28 cellular contexts compared by ENCODE assay signal in the genomic region with DNA sequence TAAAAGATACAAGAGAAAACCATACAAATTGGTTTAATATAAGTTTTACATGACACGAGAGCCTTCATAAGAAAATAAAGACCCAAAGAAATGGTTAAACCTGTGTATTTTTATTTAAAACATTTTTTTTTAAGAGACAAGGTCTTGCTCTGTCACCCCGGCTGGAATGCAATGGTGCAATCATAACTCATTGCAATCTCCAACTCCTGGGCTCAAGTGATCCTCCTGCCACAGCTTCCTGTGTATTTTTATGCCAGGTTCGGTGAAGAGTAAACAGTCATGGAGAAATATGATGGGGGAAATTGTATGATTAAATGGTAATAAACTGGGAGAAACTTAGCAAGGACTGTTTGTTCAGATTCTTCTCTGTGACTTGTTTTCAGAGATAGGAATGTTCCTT.
"Had no signal": no experiment of that assay in that cellular context is flagged by ENCODE, and none has a peak within 500 bp of the region (broad histone marks: within the 10 kb centered on the region; RNA-seq: fewer than 3 reads in every experiment).

No MANE protein-coding gene starts in this region.

- H2AFZ ChIP-seq: hepatocyte had no signal

- H3K36me3 Mint-ChIP-seq: activated CD8-positive, alpha-beta memory T cell treated with anti-CD3 and anti-CD28 coated beads, Interleukin-2, amount 10 ng/mL, durations not matched to agents 7 days and 5 days; activated naive CD4-positive, alpha-beta T cell treated with anti-CD3 and anti-CD28 coated beads, Interleukin-2, amount 50 U/mL, for 24 hours; immature natural killer cell; natural killer cell treated with Interleukin-12 subunit alpha and Interleukin-12 subunit beta and Interleukin-15 and Interleukin-18, amount 100 ng/mL, for 72 hours; stimulated activated effector memory CD8-positive, alpha-beta T cell treated with anti-CD3 and anti-CD28 coated beads, Interleukin-12 subunit alpha, Interleukin-12 subunit beta, amount 100 ng/mL, for 72 hours had no signal

- H3K4me3 Mint-ChIP-seq: activated CD4-positive, alpha-beta T cell treated with anti-CD3 and anti-CD28 coated beads, Interleukin-2, amount 10 ng/mL, durations not matched to agents 24 days and 14 days; activated CD8-positive, alpha-beta memory T cell treated with anti-CD3 and anti-CD28 coated beads, Interleukin-2, amount 10 ng/mL, durations not matched to agents 7 days and 5 days; activated CD8-positive, alpha-beta T cell treated with anti-CD3 and anti-CD28 coated beads for 36 hours; activated naive CD4-positive, alpha-beta T cell treated with anti-CD3 and anti-CD28 coated beads, Interleukin-2, amount 50 U/mL, for 24 hours; activated T-helper 1 cell treated with anti-CD3 and anti-CD28 coated beads, Interleukin-12 subunit alpha, Interleukin-12 subunit beta, Interleukin-2, Interleukin-4 antibody, amounts not matched to agents 30 ng/mL and 10 ng/mL and 1 ng/mL, durations not matched to agents 14 hours and 24 hours and 36 hours; immature natural killer cell; natural killer cell treated with Interleukin-12 subunit alpha and Interleukin-12 subunit beta and Interleukin-15 and Interleukin-18, amount 100 ng/mL, for 72 hours; stimulated activated effector memory CD8-positive, alpha-beta T cell treated with anti-CD3 and anti-CD28 coated beads, Interleukin-12 subunit alpha, Interleukin-12 subunit beta, amount 100 ng/mL, for 72 hours; stimulated activated naive CD8-positive, alpha-beta T cell treated with anti-CD3 and anti-CD28 coated beads, Interleukin-15, amount 100 ng/mL, for 72 hours had no signal

- H3K4me1 ChIP-seq: ascending aorta, pancreas, tibial nerve, uterus had no signal

- H3K27me3 ChIP-seq: ascending aorta, brain microvascular endothelial cell, hepatocyte, neutrophil, pancreas, tibial nerve, uterus had no signal

- H3K4me1 Mint-ChIP-seq: activated CD4-positive, alpha-beta T cell treated with anti-CD3 and anti-CD28 coated beads, Interleukin-2, amount 10 ng/mL, durations not matched to agents 24 days and 14 days; activated CD8-positive, alpha-beta memory T cell treated with anti-CD3 and anti-CD28 coated beads, Interleukin-2, amount 10 ng/mL, durations not matched to agents 7 days and 5 days; activated naive CD4-positive, alpha-beta T cell treated with anti-CD3 and anti-CD28 coated beads, Interleukin-2, amount 50 U/mL, for 24 hours; immature natural killer cell; stimulated activated effector memory CD8-positive, alpha-beta T cell treated with anti-CD3 and anti-CD28 coated beads, Interleukin-12 subunit alpha, Interleukin-12 subunit beta, amount 100 ng/mL, for 72 hours; stimulated activated naive CD8-positive, alpha-beta T cell treated with anti-CD3 and anti-CD28 coated beads, Interleukin-15, amount 100 ng/mL, for 72 hours had no signal

- H3K79me2 ChIP-seq: hepatocyte had no signal

- H3K27me3 Mint-ChIP-seq: activated CD4-positive, alpha-beta T cell treated with anti-CD3 and anti-CD28 coated beads, Interleukin-2, amount 10 ng/mL, durations not matched to agents 24 days and 14 days; activated CD8-positive, alpha-beta memory T cell treated with anti-CD3 and anti-CD28 coated beads, Interleukin-2, amount 10 ng/mL, durations not matched to agents 7 days and 5 days; activated CD8-positive, alpha-beta T cell treated with anti-CD3 and anti-CD28 coated beads for 36 hours; activated naive CD4-positive, alpha-beta T cell treated with anti-CD3 and anti-CD28 coated beads, Interleukin-2, amount 50 U/mL, for 24 hours; natural killer cell treated with Interleukin-12 subunit alpha and Interleukin-12 subunit beta and Interleukin-15 and Interleukin-18, amount 100 ng/mL, for 72 hours; stimulated activated naive CD8-positive, alpha-beta T cell treated with anti-CD3 and anti-CD28 coated beads, Interleukin-15, amount 100 ng/mL, for 72 hours had no signal

- H3K9me3 Mint-ChIP-seq: activated CD4-positive, alpha-beta T cell treated with anti-CD3 and anti-CD28 coated beads, Interleukin-2, amount 10 ng/mL, durations not matched to agents 24 days and 14 days; activated naive CD4-positive, alpha-beta T cell treated with anti-CD3 and anti-CD28 coated beads, Interleukin-2, amount 50 U/mL, for 24 hours; activated T-helper 1 cell treated with anti-CD3 and anti-CD28 coated beads, Interleukin-12 subunit alpha, Interleukin-12 subunit beta, Interleukin-2, Interleukin-4 antibody, amounts not matched to agents 30 ng/mL and 10 ng/mL and 1 ng/mL, durations not matched to agents 14 hours and 24 hours and 36 hours had no signal

- H3K9me3 ChIP-seq: ascending aorta, neutrophil, pancreas, tibial nerve, uterus had no signal

- H3K27ac ChIP-seq: ascending aorta, brain microvascular endothelial cell, hepatocyte, neutrophil, pancreas, uterus had no signal

- ATAC-seq: activated CD4-positive, CD25-positive, alpha-beta regulatory T cell treated with anti-CD3 and anti-CD28 coated beads, Interleukin-2, amount 50 U/mL, for 24 hours; activated CD8-positive, alpha-beta memory T cell treated with anti-CD3 and anti-CD28 coated beads, Interleukin-2, amount 10 ng/mL, durations not matched to agents 7 days and 5 days; activated CD8-positive, alpha-beta T cell treated with anti-CD3 and anti-CD28 coated beads for 36 hours; left ventricle myocardium superior; natural killer cell treated with Interleukin-12 subunit alpha and Interleukin-12 subunit beta and Interleukin-15 and Interleukin-18, amount 100 ng/mL, for 72 hours; pancreas; right cardiac atrium; stimulated activated effector memory CD8-positive, alpha-beta T cell treated with anti-CD3 and anti-CD28 coated beads, Interleukin-12 subunit alpha, Interleukin-12 subunit beta, amount 100 ng/mL, for 72 hours; stimulated activated naive CD8-positive, alpha-beta T cell treated with anti-CD3 and anti-CD28 coated beads, Interleukin-15, amount 100 ng/mL, for 72 hours had no signal

- DNase-seq: activated CD4-positive, alpha-beta T cell treated with anti-CD3 and anti-CD28 coated beads, Interleukin-2, amount 10 ng/mL, durations not matched to agents 24 days and 14 days; activated CD8-positive, alpha-beta memory T cell treated with anti-CD3 and anti-CD28 coated beads, Interleukin-2, amount 10 ng/mL, durations not matched to agents 7 days and 5 days; activated CD8-positive, alpha-beta T cell treated with anti-CD3 and anti-CD28 coated beads for 36 hours; activated gamma-delta T cell treated with Interleukin-2 at 50 U/mL for 16 hours; activated T-cell treated with anti-CD3 and anti-CD28 coated beads for 4 hours; brain microvascular endothelial cell; caudate nucleus; effector memory CD4-positive, alpha-beta T cell; foreskin melanocyte; glutamatergic neuron; immature natural killer cell; left ventricle myocardium superior; midbrain; pancreas; right cardiac atrium; small intestine; stimulated activated CD4-positive, alpha-beta T cell treated with anti-CD3 and anti-CD28 coated beads, Interleukin-2, amount 100 ng/mL, for 24 hours; stimulated activated naive CD8-positive, alpha-beta T cell treated with anti-CD3 and anti-CD28 coated beads, Interleukin-15, amount 100 ng/mL, for 72 hours; uterus had no signal

- H3K4me2 ChIP-seq: hepatocyte had no signal

- H3K4me3 ChIP-seq: ascending aorta, hepatocyte, pancreas, tibial nerve, uterus had no signal

- H3K36me3 ChIP-seq: ascending aorta, brain microvascular endothelial cell, neutrophil, pancreas, tibial nerve, uterus had no signal

- H3K27ac Mint-ChIP-seq: activated CD4-positive, alpha-beta T cell treated with anti-CD3 and anti-CD28 coated beads, Interleukin-2, amount 10 ng/mL, durations not matched to agents 24 days and 14 days; activated CD8-positive, alpha-beta memory T cell treated with anti-CD3 and anti-CD28 coated beads, Interleukin-2, amount 10 ng/mL, durations not matched to agents 7 days and 5 days; activated CD8-positive, alpha-beta T cell treated with anti-CD3 and anti-CD28 coated beads for 36 hours; activated naive CD4-positive, alpha-beta T cell treated with anti-CD3 and anti-CD28 coated beads, Interleukin-2, amount 50 U/mL, for 24 hours; activated T-helper 1 cell treated with anti-CD3 and anti-CD28 coated beads, Interleukin-12 subunit alpha, Interleukin-12 subunit beta, Interleukin-2, Interleukin-4 antibody, amounts not matched to agents 30 ng/mL and 10 ng/mL and 1 ng/mL, durations not matched to agents 14 hours and 24 hours and 36 hours; immature natural killer cell; natural killer cell treated with Interleukin-12 subunit alpha and Interleukin-12 subunit beta and Interleukin-15 and Interleukin-18, amount 100 ng/mL, for 72 hours; stimulated activated effector memory CD8-positive, alpha-beta T cell treated with anti-CD3 and anti-CD28 coated beads, Interleukin-12 subunit alpha, Interleukin-12 subunit beta, amount 100 ng/mL, for 72 hours; stimulated activated naive CD8-positive, alpha-beta T cell treated with anti-CD3 and anti-CD28 coated beads, Interleukin-15, amount 100 ng/mL, for 72 hours had no signal
